In genomic region chr11:133953571-133953970, GRCh38 we compare ENCODE assay signal across 2 cellular contexts.
TF ChIP-seq lines count a peak whose summit lies in the region.

No MANE protein-coding gene starts in this region.

TF ChIP-seq in GM23338, 12 proteins besides CTCF, POLR2A, EP300 and RAD21 (continued from another document):
- no peak for TF ChIP-seq REST (IDR thresholded peaks at IDR 0.05; ENCODE audit: unreplicated experiment)

TF ChIP-seq in neural cell, 6 proteins besides CTCF, POLR2A, EP300 and RAD21 (continued from another document):
- no peak for TF ChIP-seq MXI1 (conservative IDR thresholded peaks at IDR 0.05; ENCODE audit: poor library complexity, severe bottlenecking)
- TF ChIP-seq SMC3 (conservative IDR thresholded peaks at IDR 0.05; ENCODE audit: poor library complexity) = no peak
- TF ChIP-seq EZH2 (IDR thresholded peaks at IDR 0.05; ENCODE audit: borderline replicate concordance, insufficient read depth, low read length, poor library complexity, severe bottlenecking) = no peak
- no peak for TF ChIP-seq TAF1 (IDR thresholded peaks at IDR 0.05; ENCODE audit: low read depth)
